15 cellular contexts compared by ENCODE assay signal in genomic region chr12:121223947-121224285, GRCh38. TPM values are rescaled to one million over a fixed set of nuclear protein-coding genes. Genes with fewer than 3 reads are reported as not detected.
DNase-seq lines count a peak whose midpoint lies in the region; ATAC-seq, FAIRE-seq and TF ChIP-seq lines count a peak whose summit lies in the region.
"Had no signal": no experiment of that assay in that cellular context is flagged by ENCODE, and none has a peak within 500 bp of the region (broad histone marks: within the 10 kb centered on the region; RNA-seq: fewer than 3 reads in every experiment).

No MANE protein-coding gene starts in this region.

- POLR2A ChIA-PET in K562 (lab: Yijun Ruan, JAX): interaction anchor here (0.9 to 2.1 kb wide), 5 partner anchors 10 to 71 kb away, joined by 3 to 5 read pairs (median 5); no protein-coding TSS in a partner anchor

- H3K4me2 ChIP-seq in K562 (ENCODE audit: insufficient read depth, low read length): no peak overlapping the region
- H3K4me2 ChIP-seq: neural progenitor cell had no signal

- H3K4me1 ChIP-seq in K562 (replicated peaks in 1 of 2; ENCODE audit: control insufficient read depth in 2 of 2, insufficient read depth in 2 of 2, low read length in 2 of 2): peaks cover 4 to 9% of the 10 kb centered on the region in 2 experiments; a peak in 4 of 5 replicates
- peaks cover 5 to 29% (median 26%) of the 10 kb centered on the region in 4 donors for H3K4me1 ChIP-seq in stomach
- H3K4me1 ChIP-seq: neural progenitor cell had no signal

- H3K4me3 Mint-ChIP-seq in activated CD8-positive, alpha-beta memory T cell treated with anti-CD3 and anti-CD28 coated beads, Interleukin-2, amount 10 ng/mL, durations not matched to agents 7 days and 5 days: no peak overlapping the region
- H3K4me3 Mint-ChIP-seq in IgD-negative memory B cell: peak overlapping the region; percentile 34 to 87 (median 60)
- H3K4me3 Mint-ChIP-seq: neural progenitor cell had no signal

- peak overlapping the region; percentile 88 for H3K27ac Mint-ChIP-seq in activated CD8-positive, alpha-beta memory T cell treated with anti-CD3 and anti-CD28 coated beads, Interleukin-2, amount 10 ng/mL, durations not matched to agents 7 days and 5 days
- peak overlapping the region in 2 of 3 donors; percentile 88 to 91 for H3K27ac Mint-ChIP-seq in IgD-negative memory B cell
- H3K27ac Mint-ChIP-seq: neural progenitor cell had no signal

- 90% methylated on average over 5 of the region's 5 CpGs for WGBS in K562 (ENCODE audit: insufficient coverage, low coverage, missing lambda C conversion rate)
- WGBS in stomach, 5 donors: 71 to 88% (median 81%) methylated on average over 5 of the region's 5 CpGs

- H3K9me3 ChIP-seq in K562 (replicated peaks; ENCODE audit: control insufficient read depth, insufficient read depth, low read depth, low read length): no peaks in the 10 kb centered on the region
- no peaks in the 10 kb centered on the region for H3K9me3 ChIP-seq in stomach

- H3K36me3 ChIP-seq in K562 (ENCODE audit: control insufficient read depth, insufficient read depth, low read length) (peaks cover 13% of the 10 kb centered on the region; the same call in 1 of the 3 replicates), stomach (peaks cover 13 to 84% (median 65%) of the 10 kb centered on the region in 4 donors)
- H3K36me3 ChIP-seq: neural progenitor cell had no signal

- no peaks in the 10 kb centered on the region for H3K27me3 Mint-ChIP-seq in activated CD8-positive, alpha-beta memory T cell treated with anti-CD3 and anti-CD28 coated beads, Interleukin-2, amount 10 ng/mL, durations not matched to agents 7 days and 5 days
- H3K27me3 Mint-ChIP-seq in IgD-negative memory B cell: no peaks in the 10 kb centered on the region

- 0 out of 4 replicates have a peak overlapping the region, but pooled peaks of 1 of the 2 experiments have one; percentile 17 for H3K9ac ChIP-seq in K562 (ENCODE audit: insufficient read depth in 1 of 2, low read depth in 2 of 2, low read length in 2 of 2)
- H3K9ac ChIP-seq: neural progenitor cell had no signal

- TF ChIP-seq RAD21 in K562 (CRISPR knock-in tag; conservative IDR thresholded peaks at IDR 0.05 in 1 of 2, IDR thresholded peaks at IDR 0.05 in 1 of 2): no peak

- no peak for TF ChIP-seq EP300 in K562 (IDR thresholded peaks at IDR 0.05; ENCODE audit: low read length)
- TF ChIP-seq EP300 in stomach (IDR thresholded peaks at IDR 0.05): no peak

- peaks cover 7% of the 10 kb centered on the region for H3K9me1 ChIP-seq in K562 (ENCODE audit: control insufficient read depth, insufficient read depth, low read length)

- H2AFZ ChIP-seq in K562 (ENCODE audit: low read depth, low read length): no peak overlapping the region
- H2AFZ ChIP-seq: neural progenitor cell had no signal

- in situ Hi-C loops in K562 (cut with MboI): no loop called here

- TF ChIP-seq POLR2A in K562 (conservative IDR thresholded peaks at IDR 0.05): no peak
- no peak for TF ChIP-seq POLR2A in stomach (IDR thresholded peaks at IDR 0.05)

- CTCF ChIA-PET in activated CD8-positive, alpha-beta memory T cell treated with anti-CD3 and anti-CD28 coated beads, Interleukin-2, amount 10 ng/mL, durations not matched to agents 7 days and 5 days (lab: Charles Lee): interaction anchor here (1.0 to 3.2 kb wide), 11 partner anchors 9 to 185 kb away, joined by 3 to 21 read pairs (median 5); no protein-coding TSS in a partner anchor
- CTCF ChIA-PET in K562 (lab: Yijun Ruan, JAX; ENCODE audit: low intra/inter-chr PET ratio): no interaction called here

- peaks cover 64% of the 10 kb centered on the region for H3K36me3 Mint-ChIP-seq in activated CD8-positive, alpha-beta memory T cell treated with anti-CD3 and anti-CD28 coated beads, Interleukin-2, amount 10 ng/mL, durations not matched to agents 7 days and 5 days
- H3K36me3 Mint-ChIP-seq in IgD-negative memory B cell: peaks cover 4% of the 10 kb centered on the region
- H3K36me3 Mint-ChIP-seq: neural progenitor cell had no signal

- H3K9me3 Mint-ChIP-seq in activated CD8-positive, alpha-beta memory T cell treated with anti-CD3 and anti-CD28 coated beads, Interleukin-2, amount 10 ng/mL, durations not matched to agents 7 days and 5 days (ENCODE audit: low read depth): no peaks in the 10 kb centered on the region
- H3K9me3 Mint-ChIP-seq in IgD-negative memory B cell: no peaks in the 10 kb centered on the region
- H3K9me3 Mint-ChIP-seq: activated T-cell treated with anti-CD3 and anti-CD28 coated beads, Interleukin-2, amount 50 U/mL, for 4 hours; neural progenitor cell had no signal

- TF ChIP-seq CTCF in K562 (IDR thresholded peaks at IDR 0.05 in 2 of 3, conservative IDR thresholded peaks at IDR 0.05 in 1 of 3; ENCODE audit: insufficient read depth in 2 of 3, low read depth in 1 of 3, low read length in 3 of 3): no peak
- no peak for TF ChIP-seq CTCF in stomach (IDR thresholded peaks at IDR 0.05)

- ATAC-seq in activated CD8-positive, alpha-beta memory T cell treated with anti-CD3 and anti-CD28 coated beads, Interleukin-2, amount 10 ng/mL, durations not matched to agents 7 days and 5 days: peak; percentile 2
- ATAC-seq in K562: no peak

- H3K4me3 ChIP-seq in K562 (no peak overlapping the region), stomach (no peak overlapping the region)
- H3K4me3 ChIP-seq: neural progenitor cell had no signal

- FAIRE-seq in K562 (lab: Jason Lieb, UNC): no peak

- H3K27me3 ChIP-seq in K562 (ENCODE audit: control insufficient read depth in 2 of 2, insufficient read depth in 2 of 2, low read length in 2 of 2): no peaks in the 10 kb centered on the region
- H3K27me3 ChIP-seq in stomach: no peaks in the 10 kb centered on the region
- H3K27me3 ChIP-seq: neural progenitor cell had no signal

- BruUV-seq in K562 (replicated peaks; lab: Mats Ljungman, UMichigan): no TSS peak

- no peak overlapping the region for H3K27ac ChIP-seq in K562 (ENCODE audit: extremely low read depth, low read depth, low read length)
- H3K27ac ChIP-seq in stomach: peak overlapping the region in 4 of 5 donors; percentile 1 to 43 (median 34)
- H3K27ac ChIP-seq: neural progenitor cell had no signal

- no peaks in the 10 kb centered on the region for H4K20me1 ChIP-seq in K562 (replicated peaks; ENCODE audit: control insufficient read depth, insufficient read depth, low read length)

- DNase-seq in activated CD8-positive, alpha-beta memory T cell treated with anti-CD3 and anti-CD28 coated beads, Interleukin-2, amount 10 ng/mL, durations not matched to agents 7 days and 5 days: no peak
- DNase-seq in activated CD8-positive, alpha-beta memory T cell treated with anti-CD3 and anti-CD28 coated beads, Interleukin-2, amount 50 U/mL, for 48 hours: no peak
- DNase-seq in K562 (ENCODE audit: extremely low read depth in 1 of 4, low spot score in 3 of 4) (no peak), stomach (no peak), anterior cingulate cortex (lab: John Stamatoyannopoulos, UW) (no peak), AML-193 (lab: John Stamatoyannopoulos, UW) (no peak), GM03348 (ENCODE audit: low spot score) (no peak)
- DNase-seq: activated CD4-positive, CD25-positive, alpha-beta regulatory T cell treated with anti-CD3 and anti-CD28 coated beads, Interleukin-2, amount 50 U/mL, for 72 hours; aorta; foreskin melanocyte; NCI-H187; NCI-H345 had no signal

- intact Hi-C loops in K562 (cut with micrococcal nuclease): no loop called here
- intact Hi-C loops in stomach (cut with DNase I; ENCODE audit: low total_unique reads): loop anchor here (10.0 kb wide), 1 partner anchor 109 kb away; no protein-coding TSS in a partner anchor

- no peaks in the 10 kb centered on the region for H3K79me2 ChIP-seq in K562 (ENCODE audit: control insufficient read depth, insufficient read depth, low read length)

- peaks cover 58% of the 10 kb centered on the region for H3K4me1 Mint-ChIP-seq in activated CD8-positive, alpha-beta memory T cell treated with anti-CD3 and anti-CD28 coated beads, Interleukin-2, amount 10 ng/mL, durations not matched to agents 7 days and 5 days
- peaks cover 19 to 33% (median 22%) of the 10 kb centered on the region in 3 donors for H3K4me1 Mint-ChIP-seq in IgD-negative memory B cell

TF ChIP-seq in K562, 482 proteins besides CTCF, POLR2A, EP300 and RAD21 (continues in another document):
- TF ChIP-seq SMAD2 (IDR thresholded peaks at IDR 0.05; ENCODE audit: low read depth, low read length): no peak
- no peak for TF ChIP-seq ZNF232 (CRISPR knock-in tag; IDR thresholded peaks at IDR 0.05)

RNA-seq across cellular contexts. Expression of gene P2RX4, which starts 14.0 kb away (rescaled TPM):
- 10 to 100 TPM; 52.6 to 64.8 TPM for total RNA-seq in activated CD8-positive, alpha-beta memory T cell treated with anti-CD3 and anti-CD28 coated beads, Interleukin-2, amount 10 ng/mL, durations not matched to agents 7 days and 5 days
- polyA plus RNA-seq in IgD-negative memory B cell (27.5 TPM), K562 (2011; rRNA removed) (15.4 and 20.8 TPM in 2 replicates), K562 (2014; fragmentation: Illumina TruSeq; extraction: Trizol) (11.7 and 13.0 TPM in 2 replicates), K562 (2014; fragmentation: Nextera tagmentation; extraction: Ambion mirVana) (1 to 10 TPM; 6.6 to 10.0 TPM), K562 (2014; rRNA removed) (21.5 and 23.4 TPM in 2 replicates), stomach (10 to 100 TPM; 14.1 to 29.5 (median 24.0) TPM)
- 40.9 and 60.5 TPM in 2 replicates for total RNA-seq in K562 (2011; cell fraction: chromatin; rRNA removed; ENCODE audit: low replicate concordance)
- total RNA-seq in K562 (2011; cell fraction: nucleolus; rRNA removed): 47.8 and 47.9 TPM in 2 replicates
- total RNA-seq in K562 (2011; cell fraction: nucleoplasm; rRNA removed): 55.4 and 61.5 TPM in 2 replicates
- total RNA-seq in K562 (2014; rRNA removed) (14.3 and 18.9 TPM in 2 replicates), K562 (2014; rRNA removed; fragmentation: Illumina TruSeq; extraction: Trizol) (7.8 and 9.6 TPM in 2 replicates), K562 (2015; rRNA removed; fragmentation: Illumina TruSeq; extraction: Trizol) (8.3 and 10.5 TPM in 2 replicates), K562 (2021) (12.8 and 14.2 TPM in 2 replicates), stomach (10 to 100 TPM; 13.8 to 65.2 (median 28.8) TPM)
- polyA plus RNA-seq in K562 (2011; cell fraction: cytosol; rRNA removed): 21.4 and 26.2 TPM in 2 replicates
- polyA plus RNA-seq in K562 (2011; cell fraction: nucleus; rRNA removed): 26.6 and 29.1 TPM in 2 replicates
- 12.8 and 57.1 TPM in 2 replicates for polyA plus RNA-seq in K562 (2012)
- 14.9 and 19.2 TPM in 2 replicates for polyA minus RNA-seq in K562 (2011; rRNA and poly(A)+ RNA removed)
- 5.3 and 9.4 TPM in 2 replicates for polyA minus RNA-seq in K562 (2011; cell fraction: cytosol; rRNA and poly(A)+ RNA removed)
- polyA minus RNA-seq in K562 (2011; cell fraction: nucleus; rRNA and poly(A)+ RNA removed): 10.4 and 14.0 TPM in 2 replicates
